ENCODE assay signal across 17 cellular contexts in genomic region chr9:35257986-35258664, GRCh38.
DNase-seq lines count a peak whose midpoint lies in the region; ATAC-seq, FAIRE-seq and TF ChIP-seq lines count a peak whose summit lies in the region.
"Had no signal": no experiment of that assay in that cellular context is flagged by ENCODE, and none has a peak within 500 bp of the region (broad histone marks: within the 10 kb centered on the region; RNA-seq: fewer than 3 reads in every experiment).

No MANE protein-coding gene starts in this region.

- no peaks in the 10 kb centered on the region for H3K4me1 ChIP-seq in right cardiac atrium (ENCODE audit: control insufficient read depth, insufficient read depth, low read length)
- H3K4me1 ChIP-seq in breast epithelium: no peaks in the 10 kb centered on the region
- peaks cover 0 to 21% (median 7%) of the 10 kb centered on the region in 4 donors for H3K4me1 ChIP-seq in right lobe of liver
- H3K4me1 ChIP-seq in uterus: no peaks in the 10 kb centered on the region
- H3K4me1 ChIP-seq: testis had no signal

- H3K4me1 Mint-ChIP-seq in activated CD4-positive, alpha-beta T cell treated with anti-CD3 and anti-CD28 coated beads, Interleukin-2, amount 10 ng/mL, durations not matched to agents 24 days and 14 days: no peaks in the 10 kb centered on the region
- H3K4me1 Mint-ChIP-seq: activated B cell treated with CpG ODN at 0.5 μM for 24 hours, immature natural killer cell had no signal

- H3K27ac ChIP-seq in right cardiac atrium (ENCODE audit: low read length): no peak overlapping the region
- H3K27ac ChIP-seq in breast epithelium: peak overlapping the region; percentile 26 to 52
- H3K27ac ChIP-seq in right lobe of liver: peak overlapping the region; percentile 24 to 89 (median 85)
- no peak overlapping the region for H3K27ac ChIP-seq in uterus
- H3K27ac ChIP-seq: C4-2B, cardiac muscle cell, dorsolateral prefrontal cortex, testis had no signal

- TF ChIP-seq POLR2A in breast epithelium (IDR thresholded peaks at IDR 0.05): no peak
- TF ChIP-seq POLR2A in right lobe of liver (IDR thresholded peaks at IDR 0.05): peak; percentile 26
- TF ChIP-seq POLR2A in uterus (IDR thresholded peaks at IDR 0.05): no peak

- H3K27ac Mint-ChIP-seq in activated CD4-positive, alpha-beta T cell treated with anti-CD3 and anti-CD28 coated beads, Interleukin-2, amount 10 ng/mL, durations not matched to agents 24 days and 14 days: no peak overlapping the region
- H3K27ac Mint-ChIP-seq: activated B cell treated with CpG ODN at 0.5 μM for 24 hours; activated T-helper 1 cell treated with anti-CD3 and anti-CD28 coated beads, Interleukin-12 subunit alpha, Interleukin-12 subunit beta, Interleukin-2, Interleukin-4 antibody, amounts not matched to agents 30 ng/mL and 10 ng/mL and 1 ng/mL, durations not matched to agents 14 hours and 24 hours and 36 hours; nephron progenitor cell had no signal

- intact Hi-C loops in left ventricle myocardium superior (cut with micrococcal nuclease) (loop anchor here (5.0 kb wide), 1 partner anchor 141 kb away; the partner anchor contains the start of gene ATOSB), right cardiac atrium (cut with DNase I) (loop anchor here in 3 of 4 donors (2.0 to 5.0 kb wide), 2 partner anchors 141 kb away; partner anchors contain the start of gene ATOSB (in 1 of the 3)), breast epithelium (cut with DNase I; ENCODE audit: low total_unique reads) (no loop called here), right lobe of liver (cut with DNase I) (loop anchor here in 1 of 2 donors (5.0 kb wide), 1 partner anchor 141 kb away; the partner anchor contains the start of gene ATOSB), uterus (cut with DNase I; ENCODE audit: low total_unique reads) (loop anchor here (5.0 to 10.0 kb wide), 2 partner anchors 141 to 217 kb away; partner anchors contain the start of gene ATOSB)
- intact Hi-C loops in activated CD4-positive, alpha-beta T cell treated with anti-CD3 and anti-CD28 coated beads, Interleukin-2, amount 10 ng/mL, durations not matched to agents 24 days and 14 days (cut with micrococcal nuclease): no loop called here

- DNase-seq in left ventricle myocardium superior (no peak), right cardiac atrium (no peak), breast epithelium (ENCODE audit: low spot score in 2 of 2) (no peak), right lobe of liver (no peak), urothelium cell line (ENCODE audit: low spot score) (no peak), uterus (no peak)
- DNase-seq in activated CD4-positive, alpha-beta T cell treated with anti-CD3 and anti-CD28 coated beads, Interleukin-2, amount 10 ng/mL, durations not matched to agents 24 days and 14 days: no peak
- DNase-seq: activated B cell treated with CpG ODN at 0.5 μM for 24 hours had no signal

- no peaks in the 10 kb centered on the region for H3K9me3 Mint-ChIP-seq in activated CD4-positive, alpha-beta T cell treated with anti-CD3 and anti-CD28 coated beads, Interleukin-2, amount 10 ng/mL, durations not matched to agents 24 days and 14 days
- H3K9me3 Mint-ChIP-seq: activated B cell treated with CpG ODN at 0.5 μM for 24 hours; activated T-helper 1 cell treated with anti-CD3 and anti-CD28 coated beads, Interleukin-12 subunit alpha, Interleukin-12 subunit beta, Interleukin-2, Interleukin-4 antibody, amounts not matched to agents 30 ng/mL and 10 ng/mL and 1 ng/mL, durations not matched to agents 14 hours and 24 hours and 36 hours; immature natural killer cell; nephron progenitor cell had no signal

- WGBS in right cardiac atrium: 83% methylated on average over 6 of the region's 6 CpGs
- 16% methylated on average over 6 of the region's 6 CpGs for WGBS in right lobe of liver (ENCODE audit: insufficient coverage, low coverage, low lambda C conversion rate, missing lambda C conversion rate)

- H3K9me3 ChIP-seq in right cardiac atrium (ENCODE audit: control insufficient read depth, low read length): no peaks in the 10 kb centered on the region
- no peaks in the 10 kb centered on the region for H3K9me3 ChIP-seq in breast epithelium
- H3K9me3 ChIP-seq in right lobe of liver: no peaks in the 10 kb centered on the region
- no peaks in the 10 kb centered on the region for H3K9me3 ChIP-seq in uterus
- H3K9me3 ChIP-seq: testis had no signal

- TF ChIP-seq CTCF in breast epithelium (IDR thresholded peaks at IDR 0.05): no peak
- TF ChIP-seq CTCF in right lobe of liver (IDR thresholded peaks at IDR 0.05): no peak
- no peak for TF ChIP-seq CTCF in uterus (IDR thresholded peaks at IDR 0.05)

- no peaks in the 10 kb centered on the region for H3K27me3 ChIP-seq in right cardiac atrium (ENCODE audit: control insufficient read depth, insufficient read depth)
- no peaks in the 10 kb centered on the region for H3K27me3 ChIP-seq in breast epithelium
- H3K27me3 ChIP-seq in right lobe of liver: no peaks in the 10 kb centered on the region
- H3K27me3 ChIP-seq in uterus: no peaks in the 10 kb centered on the region
- H3K27me3 ChIP-seq: cardiac muscle cell, dorsolateral prefrontal cortex, testis had no signal

- no peaks in the 10 kb centered on the region for H3K36me3 Mint-ChIP-seq in activated CD4-positive, alpha-beta T cell treated with anti-CD3 and anti-CD28 coated beads, Interleukin-2, amount 10 ng/mL, durations not matched to agents 24 days and 14 days (ENCODE audit: low read depth)
- H3K36me3 Mint-ChIP-seq: immature natural killer cell had no signal

- no peaks in the 10 kb centered on the region for H3K36me3 ChIP-seq in breast epithelium
- H3K36me3 ChIP-seq in right lobe of liver: no peaks in the 10 kb centered on the region
- H3K36me3 ChIP-seq in uterus: no peaks in the 10 kb centered on the region
- H3K36me3 ChIP-seq: cardiac muscle cell had no signal

- H3K27me3 Mint-ChIP-seq in activated CD4-positive, alpha-beta T cell treated with anti-CD3 and anti-CD28 coated beads, Interleukin-2, amount 10 ng/mL, durations not matched to agents 24 days and 14 days: peaks cover 9% of the 10 kb centered on the region
- H3K27me3 Mint-ChIP-seq: activated B cell treated with CpG ODN at 0.5 μM for 24 hours had no signal

- H3K4me3 Mint-ChIP-seq in activated CD4-positive, alpha-beta T cell treated with anti-CD3 and anti-CD28 coated beads, Interleukin-2, amount 10 ng/mL, durations not matched to agents 24 days and 14 days: no peak overlapping the region
- H3K4me3 Mint-ChIP-seq: activated B cell treated with CpG ODN at 0.5 μM for 24 hours; activated T-helper 1 cell treated with anti-CD3 and anti-CD28 coated beads, Interleukin-12 subunit alpha, Interleukin-12 subunit beta, Interleukin-2, Interleukin-4 antibody, amounts not matched to agents 30 ng/mL and 10 ng/mL and 1 ng/mL, durations not matched to agents 14 hours and 24 hours and 36 hours; immature natural killer cell; nephron progenitor cell had no signal

- ATAC-seq in left ventricle myocardium superior: peak; percentile 12
- ATAC-seq in right cardiac atrium: no peak
- ATAC-seq in right lobe of liver: peak; percentile 85 to 94 (median 91)
- ATAC-seq in GM21825 (IDR thresholded peaks at IDR 0.05; ENCODE audit: unreplicated experiment): no peak

- H3K4me3 ChIP-seq in right cardiac atrium (ENCODE audit: low read length) (no peak overlapping the region), breast epithelium (no peak overlapping the region), right lobe of liver (peak overlapping the region in 2 of 3 donors; percentile 21 to 31), uterus (no peak overlapping the region)
- H3K4me3 ChIP-seq: cardiac muscle cell, testis had no signal

- peak; percentile 37 for FAIRE-seq in urothelium cell line (lab: Jason Lieb, UNC)
- FAIRE-seq: GM12892 had no signal

Comparison
In these comparisons a context has a peak if more than half of its experiments do, and no peak if none do; other contexts are left out.
1. ATAC-seq: peak in left ventricle myocardium superior (single experiment) and right lobe of liver (4 of 4); none in right cardiac atrium (0 of 2) and GM21825 (single experiment).
2. H3K27ac ChIP-seq: peak in breast epithelium (2 of 2) and right lobe of liver (3 of 3); none in right cardiac atrium (single experiment) and uterus (0 of 2).
3. H3K4me3 ChIP-seq: peak in right lobe of liver (2 of 3); none in right cardiac atrium (single experiment), breast epithelium (0 of 3) and uterus (0 of 2).
4. intact Hi-C loops: an anchor here in left ventricle myocardium superior (5.0 kb wide), right cardiac atrium (2.0 to 5.0 kb wide) and uterus (5.0 to 10.0 kb wide); none called in breast epithelium and activated CD4-positive, alpha-beta T cell treated with anti-CD3 and anti-CD28 coated beads, Interleukin-2, amount 10 ng/mL, durations not matched to agents 24 days and 14 days.